ENCODE assay signal across 12 cellular contexts in genomic region chr3:141407043-141407442, GRCh38. TPM values are rescaled to one million over a fixed set of nuclear protein-coding genes. Genes with fewer than 3 reads are reported as not detected.
A peak's percentile ranks its signal among the peaks of the same experiment; 100 is the strongest.
DNase-seq lines count a peak whose midpoint lies in the region; ATAC-seq and TF ChIP-seq lines count a peak whose summit lies in the region.
"Had no signal": no experiment of that assay in that cellular context is flagged by ENCODE, and none has a peak within 500 bp of the region (broad histone marks: within the 10 kb centered on the region; RNA-seq: fewer than 3 reads in every experiment).

No MANE protein-coding gene starts in this region.

- DNase-seq in DMS 273 (lab: John Stamatoyannopoulos, UW; ENCODE audit: unreplicated experiment) (peak; percentile 64), DMS 273 treated with DMSO at 0.1 percent for 48 hours (lab: John Stamatoyannopoulos, UW) (no peak), brain microvascular endothelial cell (peak; percentile 97), right lobe of liver (peak in 2 of 3 donors; percentile 50 to 84), tibial nerve (ENCODE audit: low spot score in 2 of 2) (peak in 1 of 2 donors; percentile 61), T-helper 1 cell (no peak), DMS79 treated with DMSO at 0.1 percent for 48 hours (lab: John Stamatoyannopoulos, UW) (no peak)
- DNase-seq: activated CD8-positive, alpha-beta T cell treated with anti-CD3 and anti-CD28 coated beads, Interleukin-2, amount 10 ng/mL, durations not matched to agents 7 days and 5 days; SHP77 had no signal

- H3K4me1 ChIP-seq in right lobe of liver (peaks cover 0 to 49% (median 14%) of the 10 kb centered on the region in 4 donors), tibial nerve (peaks cover 5 to 65% (median 31%) of the 10 kb centered on the region in 4 donors)

- no peaks in the 10 kb centered on the region for H3K9me3 ChIP-seq in right lobe of liver
- no peaks in the 10 kb centered on the region for H3K9me3 ChIP-seq in tibial nerve

- peaks cover 63% of the 10 kb centered on the region for H3K36me3 ChIP-seq in brain microvascular endothelial cell (replicated peaks)
- H3K36me3 ChIP-seq in right lobe of liver, result peaks cover 0 to 18% (median 5%) of the 10 kb centered on the region in 4 donors
- H3K36me3 ChIP-seq in tibial nerve, result peaks cover 0 to 50% (median 8%) of the 10 kb centered on the region in 3 donors

- ATAC-seq in right lobe of liver (peak; percentile 44 to 52 (median 45)), HG03139 (IDR thresholded peaks at IDR 0.05; ENCODE audit: unreplicated experiment) (no peak)
- ATAC-seq: activated CD8-positive, alpha-beta T cell treated with anti-CD3 and anti-CD28 coated beads, Interleukin-2, amount 10 ng/mL, durations not matched to agents 7 days and 5 days had no signal

- in situ Hi-C loops in brain microvascular endothelial cell (cut with HindIII; ENCODE audit: low pct_ligation_motif_present, low sequenced_read_pairs), result no loop called here

- no peak for TF ChIP-seq CTCF in brain microvascular endothelial cell (IDR thresholded peaks at IDR 0.05; ENCODE audit: low read depth, low read length, missing control alignments)
- no peak for TF ChIP-seq CTCF in right lobe of liver (IDR thresholded peaks at IDR 0.05)
- no peak for TF ChIP-seq CTCF in tibial nerve (IDR thresholded peaks at IDR 0.05)

- H3K27ac ChIP-seq in brain microvascular endothelial cell (peak overlapping the region; percentile 95), right lobe of liver (peak overlapping the region; percentile 34 to 60 (median 54)), tibial nerve (peak overlapping the region in 3 of 4 donors; percentile 15 to 99 (median 43))
- H3K27ac ChIP-seq: 22Rv1 had no signal

- 12% methylated on average over 4 of the region's 4 CpGs for whole genome bisulfite sequencing in right lobe of liver (ENCODE audit: insufficient coverage, low coverage, low lambda C conversion rate, missing lambda C conversion rate)
- 81 to 82% methylated on average over 4 of the region's 4 CpGs for WGBS in tibial nerve, 2 donors

- peak in 1 of 2 donors; percentile 59 for TF ChIP-seq EP300 in tibial nerve (IDR thresholded peaks at IDR 0.05)

- H3K27me3 ChIP-seq in brain microvascular endothelial cell (replicated peaks) (no peaks in the 10 kb centered on the region), right lobe of liver (no peaks in the 10 kb centered on the region), tibial nerve (no peaks in the 10 kb centered on the region)

- no peak overlapping the region for H3K4me3 ChIP-seq in brain microvascular endothelial cell (ENCODE audit: low read depth, low read length)
- no peak overlapping the region for H3K4me3 ChIP-seq in right lobe of liver
- H3K4me3 ChIP-seq in tibial nerve, result no peak overlapping the region
- H3K4me3 ChIP-seq: skin epidermis had no signal

- intact Hi-C loops in right lobe of liver (cut with DNase I), result no loop called here

- TF ChIP-seq POLR2A in right lobe of liver (IDR thresholded peaks at IDR 0.05) (no peak), tibial nerve (IDR thresholded peaks at IDR 0.05) (no peak)

RNA-seq across cellular contexts. Expression of gene ZBTB38, which starts 38.7 kb away (rescaled TPM):
- total RNA-seq in right lobe of liver (10 to 100 TPM; 29.4 to 75.2 (median 36.6) TPM), tibial nerve (100 to 1,000 TPM; 121 to 171 (median 150) TPM)

Comparison
In these comparisons a context has a peak if more than half of its experiments do, and no peak if none do; other contexts are left out.
1. DNase-seq: peak in DMS 273 (single experiment), brain microvascular endothelial cell (single experiment) and right lobe of liver (2 of 3); none in DMS 273 treated with DMSO at 0.1 percent for 48 hours (single experiment), T-helper 1 cell (0 of 5) and DMS79 treated with DMSO at 0.1 percent for 48 hours (single experiment).
2. H3K27ac ChIP-seq: peak in every context shown above with its lines; median percentile 95 in brain microvascular endothelial cell; 54 in right lobe of liver; 43 in tibial nerve.